Comparison of ENCODE assay signal across 1 cellular context in genomic region chr20:3890999-3891929, GRCh38.
TF ChIP-seq lines count a peak whose summit lies in the region.

No MANE protein-coding gene starts in this region.

TF ChIP-seq in HepG2, 621 proteins besides CTCF, POLR2A, EP300 and RAD21 (continued from another document and continues in another):
- TF ChIP-seq MLXIP (CRISPR knock-in tag; IDR thresholded peaks at IDR 0.05; ENCODE audit: borderline replicate concordance) (0 out of 2 replicates have a peak, but pooled peaks have one; percentile 31), SNAPC5 (CRISPR knock-in tag; IDR thresholded peaks at IDR 0.05; ENCODE audit: borderline replicate concordance) (0 out of 2 replicates have a peak, but pooled peaks have one; percentile 28), ZNF451 (CRISPR knock-in tag; IDR thresholded peaks at IDR 0.05) (no peak), ZNF512 (CRISPR knock-in tag; IDR thresholded peaks at IDR 0.05) (no peak), ZMYM4 (CRISPR knock-in tag; IDR thresholded peaks at IDR 0.05) (0 out of 2 replicates have a peak, but pooled peaks have one; percentile 18), ZNF678 (CRISPR knock-in tag; IDR thresholded peaks at IDR 0.05) (0 out of 2 replicates have a peak, but pooled peaks have one; percentile 45), E2F2 (CRISPR knock-in tag; IDR thresholded peaks at IDR 0.05; ENCODE audit: borderline replicate concordance) (no peak), HMGA1 (CRISPR knock-in tag; conservative IDR thresholded peaks at IDR 0.05) (no peak), ZNF781 (CRISPR knock-in tag; IDR thresholded peaks at IDR 0.05; ENCODE audit: borderline replicate concordance, not compliant biosample characterization) (no peak), FUBP1 (CRISPR knock-in tag; IDR thresholded peaks at IDR 0.05; ENCODE audit: borderline replicate concordance) (no peak), TBL1XR1 (IDR thresholded peaks at IDR 0.05; ENCODE audit: borderline replicate concordance, low read length, partially characterized antibody) (no peak), ZNF558 (CRISPR knock-in tag; IDR thresholded peaks at IDR 0.05; ENCODE audit: borderline replicate concordance) (no peak; the same call in 1 of the 2 replicates), ZNF362 (CRISPR knock-in tag; IDR thresholded peaks at IDR 0.05; ENCODE audit: borderline replicate concordance) (peak; percentile 53; the same call in 1 of the 2 replicates), ZNF577 (CRISPR knock-in tag; IDR thresholded peaks at IDR 0.05; ENCODE audit: borderline replicate concordance, low read depth) (0 out of 2 replicates have a peak, but pooled peaks have one; percentile 66), ZSCAN5A (CRISPR knock-in tag; IDR thresholded peaks at IDR 0.05; ENCODE audit: borderline replicate concordance) (0 out of 2 replicates have a peak, but pooled peaks have one; percentile 32), ZNF782 (CRISPR knock-in tag; IDR thresholded peaks at IDR 0.05; ENCODE audit: borderline replicate concordance) (0 out of 2 replicates have a peak, but pooled peaks have one; percentile 36), ISL2 (CRISPR knock-in tag; IDR thresholded peaks at IDR 0.05) (no peak), ELK4 (CRISPR knock-in tag; IDR thresholded peaks at IDR 0.05; ENCODE audit: borderline replicate concordance) (no peak), KLF15 (CRISPR knock-in tag; IDR thresholded peaks at IDR 0.05; ENCODE audit: borderline replicate concordance) (no peak), TARDBP (CRISPR knock-in tag; IDR thresholded peaks at IDR 0.05) (peak; percentile 28; the same call in 1 of the 2 replicates), ZFP90 (CRISPR knock-in tag; IDR thresholded peaks at IDR 0.05; ENCODE audit: borderline replicate concordance) (0 out of 2 replicates have a peak, but pooled peaks have one; percentile 58), MAX (IDR thresholded peaks at IDR 0.05) (0 out of 2 replicates have a peak, but pooled peaks have one; percentile 17), FOXA1 (IDR thresholded peaks at IDR 0.05) (no peak), FOXA1 (CRISPR knock-in tag; IDR thresholded peaks at IDR 0.05) (0 out of 2 replicates have a peak, but pooled peaks have one; percentile 32), ZNF570 (CRISPR knock-in tag; IDR thresholded peaks at IDR 0.05; ENCODE audit: borderline replicate concordance) (no peak), ZNF414 (CRISPR knock-in tag; IDR thresholded peaks at IDR 0.05) (0 out of 2 replicates have a peak, but pooled peaks have one; percentile 22), ZNF350 (CRISPR knock-in tag; IDR thresholded peaks at IDR 0.05; ENCODE audit: borderline replicate concordance, low read depth) (no peak), ARID4A (CRISPR knock-in tag; IDR thresholded peaks at IDR 0.05; ENCODE audit: borderline replicate concordance) (0 out of 2 replicates have a peak, but pooled peaks have one; percentile 2), ZNF720 (CRISPR knock-in tag; IDR thresholded peaks at IDR 0.05) (no peak), ZNF747 (CRISPR knock-in tag; IDR thresholded peaks at IDR 0.05; ENCODE audit: borderline replicate concordance) (no peak), KMT2A (CRISPR knock-in tag; IDR thresholded peaks at IDR 0.05) (no peak), ZNF766 (CRISPR knock-in tag; IDR thresholded peaks at IDR 0.05; ENCODE audit: borderline replicate concordance) (peak; percentile 50; the same call in 1 of the 2 replicates), ZNF510 (CRISPR knock-in tag; IDR thresholded peaks at IDR 0.05; ENCODE audit: low read depth) (peak; percentile 38; the same call in 1 of the 2 replicates), GMEB2 (CRISPR knock-in tag; IDR thresholded peaks at IDR 0.05; ENCODE audit: low read depth) (no peak)
